Comparison of ENCODE assay signal across 2 cellular contexts in the genomic region with DNA sequence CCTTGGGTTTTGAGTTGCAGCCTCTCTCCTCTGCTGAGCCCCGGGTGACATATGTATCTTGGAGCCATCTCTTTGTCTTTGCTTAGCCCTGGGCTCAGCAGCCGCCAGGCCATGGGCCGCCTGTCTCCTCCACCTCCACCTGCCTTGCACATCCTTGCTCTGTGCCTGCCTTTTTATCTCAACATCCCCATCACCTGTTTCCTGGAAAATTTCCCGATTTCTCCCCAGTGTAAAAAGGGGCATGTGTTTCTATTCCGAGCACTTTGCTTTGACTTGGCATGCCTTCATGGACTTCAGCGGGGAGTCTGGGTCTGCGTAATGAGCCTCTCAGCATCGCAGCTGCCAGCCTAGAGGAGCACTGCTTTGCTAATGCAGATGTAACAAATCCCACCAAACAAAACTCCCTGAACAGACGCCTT.
TF ChIP-seq lines count a peak whose summit lies in the region.

No MANE protein-coding gene starts in this region.

TF ChIP-seq in GM23338, 12 proteins besides CTCF, POLR2A, EP300 and RAD21 (continued from another document):
- TF ChIP-seq, protein P1, sequence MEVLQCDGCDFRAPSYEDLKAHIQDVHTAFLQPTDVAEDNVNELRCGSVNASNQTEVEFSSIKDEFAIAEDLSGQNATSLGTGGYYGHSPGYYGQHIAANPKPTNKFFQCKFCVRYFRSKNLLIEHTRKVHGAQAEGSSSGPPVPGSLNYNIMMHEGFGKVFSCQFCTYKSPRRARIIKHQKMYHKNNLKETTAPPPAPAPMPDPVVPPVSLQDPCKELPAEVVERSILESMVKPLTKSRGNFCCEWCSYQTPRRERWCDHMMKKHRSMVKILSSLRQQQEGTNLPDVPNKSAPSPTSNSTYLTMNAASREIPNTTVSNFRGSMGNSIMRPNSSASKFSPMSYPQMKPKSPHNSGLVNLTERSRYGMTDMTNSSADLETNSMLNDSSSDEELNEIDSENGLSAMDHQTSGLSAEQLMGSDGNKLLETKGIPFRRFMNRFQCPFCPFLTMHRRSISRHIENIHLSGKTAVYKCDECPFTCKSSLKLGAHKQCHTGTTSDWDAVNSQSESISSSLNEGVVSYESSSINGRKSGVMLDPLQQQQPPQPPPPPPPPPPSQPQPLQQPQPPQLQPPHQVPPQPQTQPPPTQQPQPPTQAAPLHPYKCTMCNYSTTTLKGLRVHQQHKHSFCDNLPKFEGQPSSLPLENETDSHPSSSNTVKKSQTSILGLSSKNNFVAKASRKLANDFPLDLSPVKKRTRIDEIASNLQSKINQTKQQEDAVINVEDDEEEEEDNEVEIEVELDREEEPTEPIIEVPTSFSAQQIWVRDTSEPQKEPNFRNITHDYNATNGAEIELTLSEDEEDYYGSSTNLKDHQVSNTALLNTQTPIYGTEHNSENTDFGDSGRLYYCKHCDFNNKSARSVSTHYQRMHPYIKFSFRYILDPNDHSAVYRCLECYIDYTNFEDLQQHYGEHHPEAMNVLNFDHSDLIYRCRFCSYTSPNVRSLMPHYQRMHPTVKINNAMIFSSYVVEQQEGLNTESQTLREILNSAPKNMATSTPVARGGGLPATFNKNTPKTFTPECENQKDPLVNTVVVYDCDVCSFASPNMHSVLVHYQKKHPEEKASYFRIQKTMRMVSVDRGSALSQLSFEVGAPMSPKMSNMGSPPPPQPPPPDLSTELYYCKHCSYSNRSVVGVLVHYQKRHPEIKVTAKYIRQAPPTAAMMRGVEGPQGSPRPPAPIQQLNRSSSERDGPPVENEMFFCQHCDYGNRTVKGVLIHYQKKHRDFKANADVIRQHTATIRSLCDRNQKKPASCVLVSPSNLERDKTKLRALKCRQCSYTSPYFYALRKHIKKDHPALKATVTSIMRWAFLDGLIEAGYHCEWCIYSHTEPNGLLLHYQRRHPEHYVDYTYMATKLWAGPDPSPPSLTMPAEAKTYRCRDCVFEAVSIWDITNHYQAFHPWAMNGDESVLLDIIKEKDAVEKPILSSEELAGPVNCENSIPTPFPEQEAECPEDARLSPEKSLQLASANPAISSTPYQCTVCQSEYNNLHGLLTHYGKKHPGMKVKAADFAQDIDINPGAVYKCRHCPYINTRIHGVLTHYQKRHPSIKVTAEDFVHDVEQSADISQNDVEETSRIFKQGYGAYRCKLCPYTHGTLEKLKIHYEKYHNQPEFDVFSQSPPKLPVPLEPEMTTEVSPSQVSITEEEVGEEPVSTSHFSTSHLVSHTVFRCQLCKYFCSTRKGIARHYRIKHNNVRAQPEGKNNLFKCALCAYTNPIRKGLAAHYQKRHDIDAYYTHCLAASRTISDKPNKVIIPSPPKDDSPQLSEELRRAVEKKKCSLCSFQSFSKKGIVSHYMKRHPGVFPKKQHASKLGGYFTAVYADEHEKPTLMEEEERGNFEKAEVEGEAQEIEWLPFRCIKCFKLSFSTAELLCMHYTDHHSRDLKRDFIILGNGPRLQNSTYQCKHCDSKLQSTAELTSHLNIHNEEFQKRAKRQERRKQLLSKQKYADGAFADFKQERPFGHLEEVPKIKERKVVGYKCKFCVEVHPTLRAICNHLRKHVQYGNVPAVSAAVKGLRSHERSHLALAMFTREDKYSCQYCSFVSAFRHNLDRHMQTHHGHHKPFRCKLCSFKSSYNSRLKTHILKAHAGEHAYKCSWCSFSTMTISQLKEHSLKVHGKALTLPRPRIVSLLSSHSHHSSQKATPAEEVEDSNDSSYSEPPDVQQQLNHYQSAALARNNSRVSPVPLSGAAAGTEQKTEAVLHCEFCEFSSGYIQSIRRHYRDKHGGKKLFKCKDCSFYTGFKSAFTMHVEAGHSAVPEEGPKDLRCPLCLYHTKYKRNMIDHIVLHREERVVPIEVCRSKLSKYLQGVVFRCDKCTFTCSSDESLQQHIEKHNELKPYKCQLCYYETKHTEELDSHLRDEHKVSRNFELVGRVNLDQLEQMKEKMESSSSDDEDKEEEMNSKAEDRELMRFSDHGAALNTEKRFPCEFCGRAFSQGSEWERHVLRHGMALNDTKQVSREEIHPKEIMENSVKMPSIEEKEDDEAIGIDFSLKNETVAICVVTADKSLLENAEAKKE (CRISPR knock-in tag; IDR thresholded peaks at IDR 0.05), result 0 out of 2 replicates have a peak, but pooled peaks have one; percentile 3

TF ChIP-seq in neural cell, 6 proteins besides CTCF, POLR2A, EP300 and RAD21 (continued from another document):
- TF ChIP-seq, protein P2, sequence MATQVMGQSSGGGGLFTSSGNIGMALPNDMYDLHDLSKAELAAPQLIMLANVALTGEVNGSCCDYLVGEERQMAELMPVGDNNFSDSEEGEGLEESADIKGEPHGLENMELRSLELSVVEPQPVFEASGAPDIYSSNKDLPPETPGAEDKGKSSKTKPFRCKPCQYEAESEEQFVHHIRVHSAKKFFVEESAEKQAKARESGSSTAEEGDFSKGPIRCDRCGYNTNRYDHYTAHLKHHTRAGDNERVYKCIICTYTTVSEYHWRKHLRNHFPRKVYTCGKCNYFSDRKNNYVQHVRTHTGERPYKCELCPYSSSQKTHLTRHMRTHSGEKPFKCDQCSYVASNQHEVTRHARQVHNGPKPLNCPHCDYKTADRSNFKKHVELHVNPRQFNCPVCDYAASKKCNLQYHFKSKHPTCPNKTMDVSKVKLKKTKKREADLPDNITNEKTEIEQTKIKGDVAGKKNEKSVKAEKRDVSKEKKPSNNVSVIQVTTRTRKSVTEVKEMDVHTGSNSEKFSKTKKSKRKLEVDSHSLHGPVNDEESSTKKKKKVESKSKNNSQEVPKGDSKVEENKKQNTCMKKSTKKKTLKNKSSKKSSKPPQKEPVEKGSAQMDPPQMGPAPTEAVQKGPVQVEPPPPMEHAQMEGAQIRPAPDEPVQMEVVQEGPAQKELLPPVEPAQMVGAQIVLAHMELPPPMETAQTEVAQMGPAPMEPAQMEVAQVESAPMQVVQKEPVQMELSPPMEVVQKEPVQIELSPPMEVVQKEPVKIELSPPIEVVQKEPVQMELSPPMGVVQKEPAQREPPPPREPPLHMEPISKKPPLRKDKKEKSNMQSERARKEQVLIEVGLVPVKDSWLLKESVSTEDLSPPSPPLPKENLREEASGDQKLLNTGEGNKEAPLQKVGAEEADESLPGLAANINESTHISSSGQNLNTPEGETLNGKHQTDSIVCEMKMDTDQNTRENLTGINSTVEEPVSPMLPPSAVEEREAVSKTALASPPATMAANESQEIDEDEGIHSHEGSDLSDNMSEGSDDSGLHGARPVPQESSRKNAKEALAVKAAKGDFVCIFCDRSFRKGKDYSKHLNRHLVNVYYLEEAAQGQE (IDR thresholded peaks at IDR 0.05; ENCODE audit: borderline replicate concordance), result peak; percentile 75
- TF ChIP-seq MXI1 (conservative IDR thresholded peaks at IDR 0.05; ENCODE audit: poor library complexity, severe bottlenecking) (peak; percentile 21), TAF1 (IDR thresholded peaks at IDR 0.05; ENCODE audit: low read depth) (no peak)
